ENCODE assay signal across 8 cellular contexts in the genomic region with DNA sequence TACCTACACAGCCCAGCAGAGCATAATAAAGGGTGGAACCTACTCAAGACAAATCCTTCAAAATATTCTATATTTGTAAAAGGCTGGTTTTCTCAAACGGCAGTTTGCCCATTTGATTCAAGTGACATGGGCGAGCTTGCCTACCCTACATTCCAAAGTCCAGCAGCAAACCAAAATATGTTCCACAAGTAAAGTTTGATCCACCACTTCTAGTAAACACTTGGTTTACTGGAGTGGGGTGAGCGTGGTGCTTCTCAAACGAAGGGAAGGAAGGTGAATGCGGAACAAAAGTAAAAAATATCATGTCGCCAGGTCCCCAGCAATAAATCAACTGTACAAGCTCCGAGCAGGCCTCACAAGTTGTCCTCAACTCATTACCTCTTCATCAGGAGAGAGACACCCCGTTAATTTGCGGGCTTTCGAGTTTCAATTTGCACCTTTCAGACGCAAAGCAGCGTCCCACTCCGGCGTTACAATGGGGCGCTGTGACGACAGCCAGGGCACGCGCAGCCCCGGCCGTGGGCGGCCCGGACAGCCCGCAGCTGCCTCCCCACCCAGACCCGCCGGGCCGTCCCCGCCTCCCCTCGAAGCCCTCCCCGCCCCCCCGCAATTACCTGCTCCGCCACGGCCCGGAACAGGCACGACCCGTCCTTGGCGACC. TPM values are rescaled to one million over a fixed set of nuclear protein-coding genes. Genes with fewer than 3 reads are reported as not detected.
DNase-seq lines count a peak whose midpoint lies in the region; ATAC-seq and TF ChIP-seq lines count a peak whose summit lies in the region.

No MANE protein-coding gene starts in this region.

- peaks cover 18% of the 10 kb centered on the region for H3K4me1 ChIP-seq in mucosa of stomach (ENCODE audit: control insufficient read depth, insufficient read depth, low read length)

- no peaks in the 10 kb centered on the region for H3K36me3 ChIP-seq in mucosa of stomach (ENCODE audit: control insufficient read depth, insufficient read depth, low read length)

- peak overlapping the region; percentile 87 for H3K9ac ChIP-seq in mucosa of stomach (ENCODE audit: low read length)

- peak; percentile 14 for DNase-seq in NCI-H2107 (lab: John Stamatoyannopoulos, UW)
- no peak for DNase-seq in NCI-H2107 treated with DMSO at 0.1 percent for 48 hours (lab: John Stamatoyannopoulos, UW; ENCODE audit: unreplicated experiment)
- peak; percentile 46 to 52 for DNase-seq in NOMO-1 (lab: John Stamatoyannopoulos, UW; ENCODE audit: unreplicated experiment in 2 of 2)
- peak; percentile 73 for DNase-seq in activated T-cell treated with anti-CD3 and anti-CD28 coated beads for 24 hours (ENCODE audit: low read depth)
- no peak for DNase-seq in epithelial cell of proximal tubule (ENCODE audit: low read depth)
- DNase-seq in stimulated activated CD8-positive, alpha-beta memory T cell treated with anti-CD3 and anti-CD28 coated beads, Interleukin-7, amount 100 ng/mL, for 1 hour (ENCODE audit: low read depth in 2 of 2), result peak; percentile 47 to 52

- H3K27me3 ChIP-seq in mucosa of stomach (ENCODE audit: control insufficient read depth, insufficient read depth, low read length), result no peaks in the 10 kb centered on the region

- peak overlapping the region; percentile 82 for H3K4me3 ChIP-seq in epithelial cell of proximal tubule (ENCODE audit: low read depth, low read length)
- H3K4me3 ChIP-seq in mucosa of stomach (ENCODE audit: low read length), result peak overlapping the region; percentile 79

- no peak for TF ChIP-seq CTCF in epithelial cell of proximal tubule (conservative IDR thresholded peaks at IDR 0.05; ENCODE audit: low read depth, low read length)

- no peaks in the 10 kb centered on the region for H3K9me3 ChIP-seq in mucosa of stomach (ENCODE audit: control insufficient read depth, low read length)

- peak; percentile 35 for ATAC-seq in HG02884 (IDR thresholded peaks at IDR 0.05; ENCODE audit: unreplicated experiment)

RNA-seq across cellular contexts. Expression of a gene that starts 1.1 kb away (rescaled TPM):
- 17.2 and 20.0 TPM in 2 replicates for total RNA-seq in epithelial cell of proximal tubule

Comparison
In these comparisons a context has a peak if more than half of its experiments do, and no peak if none do; other contexts are left out.
1. DNase-seq: peak in NCI-H2107 (single experiment), NOMO-1 (2 of 2), activated T-cell treated with anti-CD3 and anti-CD28 coated beads for 24 hours (single experiment) and stimulated activated CD8-positive, alpha-beta memory T cell treated with anti-CD3 and anti-CD28 coated beads, Interleukin-7, amount 100 ng/mL, for 1 hour (2 of 2); none in NCI-H2107 treated with DMSO at 0.1 percent for 48 hours (single experiment) and epithelial cell of proximal tubule (single experiment).